In the genomic region with DNA sequence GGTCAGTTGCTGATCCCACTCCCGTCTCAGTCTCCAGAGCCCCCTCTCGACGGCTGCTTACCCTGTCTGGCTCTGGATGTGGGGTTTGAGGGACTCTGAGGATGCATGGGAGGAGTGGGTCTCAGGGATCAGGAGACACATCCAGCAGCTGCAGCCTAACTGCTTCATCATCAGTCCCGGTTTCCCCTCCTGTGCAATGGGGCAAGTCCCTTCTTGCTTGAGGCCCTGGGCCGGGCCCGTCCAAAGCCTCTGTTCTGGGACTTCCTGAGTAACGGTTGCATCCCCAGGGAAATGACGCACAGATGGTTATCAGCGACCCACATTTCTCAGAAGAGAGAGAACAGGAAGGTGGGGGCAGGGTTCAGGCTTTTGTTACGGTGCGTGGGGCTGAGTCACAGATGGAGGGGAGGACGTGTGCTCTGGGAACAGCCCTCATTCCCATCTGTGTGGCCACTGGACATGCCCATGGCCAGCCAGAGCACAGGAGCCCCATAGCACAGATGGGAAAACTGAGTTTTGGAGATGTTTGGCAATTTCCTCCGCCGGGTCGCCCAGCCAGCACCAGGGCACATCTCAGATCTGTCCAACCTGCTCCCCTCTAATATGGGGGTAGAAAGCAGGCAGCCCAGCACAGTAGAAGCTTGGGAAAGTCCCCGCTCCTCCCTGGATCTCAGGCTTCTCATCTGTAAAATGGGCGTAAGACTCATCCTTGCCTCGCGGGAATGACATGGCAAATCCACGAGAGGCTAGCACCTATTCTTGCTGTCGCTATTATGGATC, we compare ENCODE assay signal across 9 cellular contexts. TPM values are rescaled to one million over a fixed set of nuclear protein-coding genes. Genes with fewer than 3 reads are reported as not detected.
DNase-seq lines count a peak whose midpoint lies in the region; ATAC-seq and TF ChIP-seq lines count a peak whose summit lies in the region.
"Had no signal": no experiment of that assay in that cellular context is flagged by ENCODE, and none has a peak within 500 bp of the region (broad histone marks: within the 10 kb centered on the region; RNA-seq: fewer than 3 reads in every experiment).

No MANE protein-coding gene starts in this region.

- no peak overlapping the region for H3K4me3 ChIP-seq in right atrium auricular region

- H3K36me3 ChIP-seq in right atrium auricular region = no peaks in the 10 kb centered on the region

- no peaks in the 10 kb centered on the region for H3K27me3 ChIP-seq in right atrium auricular region

- H3K9me3 ChIP-seq in right atrium auricular region = no peaks in the 10 kb centered on the region

- peak; percentile 68 to 92 for DNase-seq in activated naive CD4-positive, alpha-beta T cell treated with anti-CD3 and anti-CD28 coated beads, Interleukin-2, amount 50 U/mL, for 72 hours (ENCODE audit: low spot score in 2 of 2)
- DNase-seq in right atrium auricular region (ENCODE audit: low spot score) (peak; percentile 86), iPS-NIHi7 (ENCODE audit: extremely low spot score) (no peak)
- DNase-seq in stimulated activated CD4-positive, alpha-beta T cell treated with anti-CD3 and anti-CD28 coated beads, Interleukin-2, amount 100 ng/mL, for 4 hours (ENCODE audit: low read depth) = peak; percentile 86

- TF ChIP-seq CTCF in right atrium auricular region (IDR thresholded peaks at IDR 0.05) = no peak

- H3K9me3 Mint-ChIP-seq in activated naive CD4-positive, alpha-beta T cell treated with anti-CD3 and anti-CD28 coated beads, Interleukin-2, amount 50 U/mL, for 72 hours = peaks cover 2 to 6% of the 10 kb centered on the region in 2 donors

- peak; percentile 70 for ATAC-seq in HG02981 (IDR thresholded peaks at IDR 0.05; ENCODE audit: unreplicated experiment)
- peak; percentile 98 for ATAC-seq in SK-N-SH treated with all-trans-retinoic acid at 6 μM for 48 hours
- ATAC-seq in activated naive CD4-positive, alpha-beta T cell treated with anti-CD3 and anti-CD28 coated beads, Interleukin-2, amount 50 U/mL, for 72 hours = peak; percentile 93 to 97
- no peak for ATAC-seq in HG03457 (IDR thresholded peaks at IDR 0.05; ENCODE audit: unreplicated experiment)

- peaks cover 1 to 29% of the 10 kb centered on the region in 2 donors for H3K36me3 Mint-ChIP-seq in activated naive CD4-positive, alpha-beta T cell treated with anti-CD3 and anti-CD28 coated beads, Interleukin-2, amount 50 U/mL, for 72 hours

- H3K27ac ChIP-seq in right atrium auricular region = peak overlapping the region in 1 of 2 donors; percentile 48

- H3K4me1 ChIP-seq in right atrium auricular region = peaks cover 0 to 14% of the 10 kb centered on the region in 2 donors

- H3K27ac Mint-ChIP-seq in activated naive CD4-positive, alpha-beta T cell treated with anti-CD3 and anti-CD28 coated beads, Interleukin-2, amount 50 U/mL, for 72 hours = peak overlapping the region in 1 of 2 donors; percentile 51

- TF ChIP-seq POLR2A in GM10847 (IDR thresholded peaks at IDR 0.05; ENCODE audit: extremely low read depth, insufficient read length) = peak; percentile 20

TF ChIP-seq in SK-N-SH treated with all-trans-retinoic acid at 6 μM for 48 hours, 23 proteins besides CTCF, POLR2A, EP300 and RAD21:
- TF ChIP-seq BACH2 (CRISPR knock-in tag; IDR thresholded peaks at IDR 0.05; ENCODE audit: borderline replicate concordance) = no peak
- TF ChIP-seq CSDC2 (CRISPR knock-in tag; IDR thresholded peaks at IDR 0.05) = no peak
- TF ChIP-seq, protein P1, sequence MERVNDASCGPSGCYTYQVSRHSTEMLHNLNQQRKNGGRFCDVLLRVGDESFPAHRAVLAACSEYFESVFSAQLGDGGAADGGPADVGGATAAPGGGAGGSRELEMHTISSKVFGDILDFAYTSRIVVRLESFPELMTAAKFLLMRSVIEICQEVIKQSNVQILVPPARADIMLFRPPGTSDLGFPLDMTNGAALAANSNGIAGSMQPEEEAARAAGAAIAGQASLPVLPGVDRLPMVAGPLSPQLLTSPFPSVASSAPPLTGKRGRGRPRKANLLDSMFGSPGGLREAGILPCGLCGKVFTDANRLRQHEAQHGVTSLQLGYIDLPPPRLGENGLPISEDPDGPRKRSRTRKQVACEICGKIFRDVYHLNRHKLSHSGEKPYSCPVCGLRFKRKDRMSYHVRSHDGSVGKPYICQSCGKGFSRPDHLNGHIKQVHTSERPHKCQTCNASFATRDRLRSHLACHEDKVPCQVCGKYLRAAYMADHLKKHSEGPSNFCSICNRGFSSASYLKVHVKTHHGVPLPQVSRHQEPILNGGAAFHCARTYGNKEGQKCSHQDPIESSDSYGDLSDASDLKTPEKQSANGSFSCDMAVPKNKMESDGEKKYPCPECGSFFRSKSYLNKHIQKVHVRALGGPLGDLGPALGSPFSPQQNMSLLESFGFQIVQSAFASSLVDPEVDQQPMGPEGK (CRISPR knock-in tag; IDR thresholded peaks at IDR 0.05; ENCODE audit: borderline replicate concordance) = 0 out of 2 replicates have a peak, but pooled peaks have one; percentile 15
- no peak for TF ChIP-seq SNAI2 (CRISPR knock-in tag; IDR thresholded peaks at IDR 0.05)
- no peak for TF ChIP-seq RARB (CRISPR knock-in tag; IDR thresholded peaks at IDR 0.05)
- TF ChIP-seq ZFP30 (CRISPR knock-in tag; IDR thresholded peaks at IDR 0.05) = no peak
- no peak for TF ChIP-seq PPARA (CRISPR knock-in tag; IDR thresholded peaks at IDR 0.05; ENCODE audit: borderline replicate concordance)
- no peak for TF ChIP-seq ZNF8 (CRISPR knock-in tag; IDR thresholded peaks at IDR 0.05)
- TF ChIP-seq ARNTL (CRISPR knock-in tag; IDR thresholded peaks at IDR 0.05; ENCODE audit: borderline replicate concordance, low read depth) = no peak
- no peak for TF ChIP-seq TOX (CRISPR knock-in tag; IDR thresholded peaks at IDR 0.05; ENCODE audit: borderline replicate concordance)
- no peak for TF ChIP-seq OSR1 (CRISPR knock-in tag; IDR thresholded peaks at IDR 0.05)
- TF ChIP-seq, protein P2, sequence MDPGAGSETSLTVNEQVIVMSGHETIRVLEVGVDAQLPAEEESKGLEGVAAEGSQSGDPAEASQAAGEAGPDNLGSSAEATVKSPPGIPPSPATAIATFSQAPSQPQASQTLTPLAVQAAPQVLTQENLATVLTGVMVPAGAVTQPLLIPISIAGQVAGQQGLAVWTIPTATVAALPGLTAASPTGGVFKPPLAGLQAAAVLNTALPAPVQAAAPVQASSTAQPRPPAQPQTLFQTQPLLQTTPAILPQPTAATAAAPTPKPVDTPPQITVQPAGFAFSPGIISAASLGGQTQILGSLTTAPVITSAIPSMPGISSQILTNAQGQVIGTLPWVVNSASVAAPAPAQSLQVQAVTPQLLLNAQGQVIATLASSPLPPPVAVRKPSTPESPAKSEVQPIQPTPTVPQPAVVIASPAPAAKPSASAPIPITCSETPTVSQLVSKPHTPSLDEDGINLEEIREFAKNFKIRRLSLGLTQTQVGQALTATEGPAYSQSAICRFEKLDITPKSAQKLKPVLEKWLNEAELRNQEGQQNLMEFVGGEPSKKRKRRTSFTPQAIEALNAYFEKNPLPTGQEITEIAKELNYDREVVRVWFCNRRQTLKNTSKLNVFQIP (CRISPR knock-in tag; IDR thresholded peaks at IDR 0.05; ENCODE audit: borderline replicate concordance, low read depth) = peak; percentile 36; the same call in 1 of the 2 replicates
- 0 out of 2 replicates have a peak, but pooled peaks have one; percentile 15 for TF ChIP-seq ZFP3 (CRISPR knock-in tag; IDR thresholded peaks at IDR 0.05)
- TF ChIP-seq ISL1 (CRISPR knock-in tag; IDR thresholded peaks at IDR 0.05) = no peak

RNA-seq across cellular contexts. Expression of a gene that starts 19.3 kb away (rescaled TPM):
- 100 to 1,000 TPM in 1 of 2 donors, 1 to 10 TPM in 1; 3.0 to 105 TPM for total RNA-seq in activated naive CD4-positive, alpha-beta T cell treated with anti-CD3 and anti-CD28 coated beads, Interleukin-2, amount 50 U/mL, for 72 hours
- 1 to 10 TPM in 1 of 2 donors, under 1 TPM in 1; 0.74 to 3.0 TPM for total RNA-seq in right atrium auricular region

RNA-seq across cellular contexts. Expression of a gene that starts 23.4 kb away (rescaled TPM):
- total RNA-seq in activated naive CD4-positive, alpha-beta T cell treated with anti-CD3 and anti-CD28 coated beads, Interleukin-2, amount 50 U/mL, for 72 hours = 10 to 100 TPM; 18.6 to 62.1 TPM
- under 1 TPM; 0.48 to 0.94 TPM for total RNA-seq in right atrium auricular region
- total RNA-seq: epithelial cell of proximal tubule had no signal

RNA-seq across cellular contexts. Expression of a gene that starts 30.6 kb away (rescaled TPM):
- 10 to 100 TPM; 41.7 to 63.3 TPM for total RNA-seq in activated naive CD4-positive, alpha-beta T cell treated with anti-CD3 and anti-CD28 coated beads, Interleukin-2, amount 50 U/mL, for 72 hours
- 10 to 100 TPM; 23.3 to 24.9 TPM for total RNA-seq in right atrium auricular region

Comparison
In these comparisons a context has a peak if more than half of its experiments do, and no peak if none do; other contexts are left out.
1. RNA of a gene that starts 23.4 kb away (total RNA-seq): 18.6 to 62.1 TPM in activated naive CD4-positive, alpha-beta T cell treated with anti-CD3 and anti-CD28 coated beads, Interleukin-2, amount 50 U/mL, for 72 hours; 0.48 to 0.94 TPM in right atrium auricular region; every median in the first group is over 10 times any median in the second.